ENCODE assay signal across 16 cellular contexts in genomic region chr20:21183722-21184121, GRCh38. TPM values are rescaled to one million over a fixed set of nuclear protein-coding genes. Genes with fewer than 3 reads are reported as not detected.
DNase-seq lines count a peak whose midpoint lies in the region; ATAC-seq and TF ChIP-seq lines count a peak whose summit lies in the region.
"Had no signal": no experiment of that assay in that cellular context is flagged by ENCODE, and none has a peak within 500 bp of the region (broad histone marks: within the 10 kb centered on the region; RNA-seq: fewer than 3 reads in every experiment).

No MANE protein-coding gene starts in this region.

- no peaks in the 10 kb centered on the region for H4K20me1 ChIP-seq in H9 (ENCODE audit: control insufficient read depth, insufficient read depth, insufficient read length)

- no peak overlapping the region for H4K5ac ChIP-seq in H9 (ENCODE audit: insufficient read length, low read depth, low read length)

- no peaks in the 10 kb centered on the region for H3K79me1 ChIP-seq in H9 (ENCODE audit: insufficient read depth, low read depth, low read length, poor library complexity, severe bottlenecking)

- H3K27ac Mint-ChIP-seq in H9, result peak overlapping the region in 1 of 3 experiments; percentile 95; a peak in 2 of 7 replicates
- H3K27ac Mint-ChIP-seq: activated T-helper 17 cell treated with anti-CD3 and anti-CD28 coated beads, Interleukin-2, amount 50 U/mL, for 72 hours; nephron had no signal

- no peak overlapping the region for H3K18ac ChIP-seq in H9 (ENCODE audit: insufficient read length, low read depth, low read length)

- H3K4me1 Mint-ChIP-seq in H9, result peaks cover 53 to 55% of the 10 kb centered on the region in 2 experiments
- H3K4me1 Mint-ChIP-seq: activated T-helper 17 cell treated with anti-CD3 and anti-CD28 coated beads, Interleukin-2, amount 50 U/mL, for 72 hours; nephron had no signal

- H2BK15ac ChIP-seq in H9 (ENCODE audit: low read depth, low read length), result no peak overlapping the region

- peaks cover 0 to 2% of the 10 kb centered on the region in 2 experiments; a peak in 4 of 5 replicates for H3K9me3 Mint-ChIP-seq in H9
- H3K9me3 Mint-ChIP-seq: activated T-helper 17 cell treated with anti-CD3 and anti-CD28 coated beads, Interleukin-2, amount 50 U/mL, for 72 hours had no signal

- H3K27me3 Mint-ChIP-seq in H9 (ENCODE audit: low read depth), result no peaks in the 10 kb centered on the region
- H3K27me3 Mint-ChIP-seq: activated T-helper 17 cell treated with anti-CD3 and anti-CD28 coated beads, Interleukin-2, amount 50 U/mL, for 72 hours had no signal

- H3K27ac ChIP-seq in left ventricle myocardium inferior (replicated peaks), result peak overlapping the region; percentile 13
- peak overlapping the region; percentile 14; the same call in 1 of the 2 replicates for H3K27ac ChIP-seq in SK-N-MC
- H3K27ac ChIP-seq in vagina, result peak overlapping the region; percentile 87
- H3K27ac ChIP-seq in H9 (ENCODE audit: insufficient read length, low read depth, low read length), result no peak overlapping the region
- H3K27ac ChIP-seq: body of pancreas had no signal

- TF ChIP-seq POLR2A in vagina (IDR thresholded peaks at IDR 0.05), result no peak

- peaks cover 2 to 16% (median 5%) of the 10 kb centered on the region in 3 experiments for H3K36me3 Mint-ChIP-seq in H9 (ENCODE audit: insufficient read depth in 1 of 3, low read depth in 3 of 3)

- H3K23ac ChIP-seq in H9 (ENCODE audit: insufficient read length, low read depth, low read length), result no peak overlapping the region

- intact Hi-C loops in left ventricle myocardium inferior (cut with micrococcal nuclease) (no loop called here), Right ventricle myocardium inferior (cut with DNase I) (no loop called here), vagina (cut with DNase I) (no loop called here)

- H3K14ac ChIP-seq in H9 (ENCODE audit: insufficient read depth, low read length), result no peak overlapping the region

- no peak overlapping the region for H3T11ph ChIP-seq in H9 (ENCODE audit: low read length)

- no peak overlapping the region for H2BK5ac ChIP-seq in H9 (ENCODE audit: insufficient read length, low read length)

- no peak overlapping the region for H2AFZ ChIP-seq in H9 (ENCODE audit: low read length)

- DNase-seq in left ventricle myocardium inferior (no peak), Right ventricle myocardium inferior (ENCODE audit: missing footprints) (no peak), SK-N-MC (ENCODE audit: low read depth, low spot score) (no peak), glomerular visceral epithelial cell (ENCODE audit: extremely low spot score) (peak; percentile 66), vagina (ENCODE audit: extremely low spot score in 2 of 2) (no peak), H9 (no peak), T-helper 1 cell (no peak)
- DNase-seq: activated CD4-positive, alpha-beta T cell treated with anti-CD3 and anti-CD28 coated beads, Interleukin-2, amount 50 U/mL, for 48 hours; body of pancreas; Calu3; effector CD4-positive, alpha-beta T cell; NCI-H2171; T-helper 2 cell had no signal

- no peaks in the 10 kb centered on the region for H3K9me3 ChIP-seq in left ventricle myocardium inferior (replicated peaks)
- H3K9me3 ChIP-seq in SK-N-MC (ENCODE audit: low read depth, low read length), result no peaks in the 10 kb centered on the region
- no peaks in the 10 kb centered on the region for H3K9me3 ChIP-seq in vagina
- no peaks in the 10 kb centered on the region for H3K9me3 ChIP-seq in H9 (ENCODE audit: control insufficient read depth, low read depth, low read length)
- H3K9me3 ChIP-seq: body of pancreas had no signal

- H4K91ac ChIP-seq in H9 (ENCODE audit: insufficient read length, low read depth, low read length), result no peak overlapping the region

- H3K4ac ChIP-seq in H9 (ENCODE audit: low read depth, low read length), result no peak overlapping the region

- H3K9ac ChIP-seq in SK-N-MC (ENCODE audit: insufficient read length) (peak overlapping the region; percentile 26), H9 (ENCODE audit: extremely low read depth, insufficient read length, low read length) (no peak overlapping the region)

- no peak overlapping the region for H3K4me2 ChIP-seq in H9 (ENCODE audit: insufficient read depth, insufficient read length, low read length)

- no peak overlapping the region for H2BK120ac ChIP-seq in H9 (ENCODE audit: low read depth, low read length, poor library complexity, severe bottlenecking)

- no peak overlapping the region for H3K56ac ChIP-seq in H9 (ENCODE audit: insufficient read length, low read depth, low read length)

- no peak overlapping the region for H4K8ac ChIP-seq in H9 (replicated peaks; ENCODE audit: insufficient read length, low read depth, low read length)

- H3K36me3 ChIP-seq in left ventricle myocardium inferior (no peaks in the 10 kb centered on the region), SK-N-MC (ENCODE audit: insufficient read depth, low read length) (no peaks in the 10 kb centered on the region), vagina (no peaks in the 10 kb centered on the region)

- TF ChIP-seq CTCF in left ventricle myocardium inferior (IDR thresholded peaks at IDR 0.05; ENCODE audit: borderline replicate concordance) (no peak), vagina (IDR thresholded peaks at IDR 0.05) (no peak), H9 (conservative IDR thresholded peaks at IDR 0.05) (no peak)

- WGBS in H9 (ENCODE audit: extremely low coverage, insufficient read length, low lambda C conversion rate), result no CpG with 5 or more reads among the region's 2 CpGs

- H3K4me1 ChIP-seq in left ventricle myocardium inferior (peaks cover 25% of the 10 kb centered on the region), vagina (peaks cover 48% of the 10 kb centered on the region), H9 (ENCODE audit: insufficient read depth, low read length) (peaks cover 13% of the 10 kb centered on the region; the same call in 1 of the 2 replicates)
- H3K4me1 ChIP-seq: body of pancreas had no signal

- ATAC-seq in Right ventricle myocardium inferior (no peak), HG03457 (IDR thresholded peaks at IDR 0.05; ENCODE audit: unreplicated experiment) (no peak)
- ATAC-seq: activated T-helper 17 cell treated with anti-CD3 and anti-CD28 coated beads, Interleukin-2, amount 50 U/mL, for 72 hours; body of pancreas had no signal

- no peak overlapping the region for H2BK20ac ChIP-seq in H9 (ENCODE audit: low read depth, low read length, poor library complexity, severe bottlenecking)

- H3K79me2 ChIP-seq in H9 (ENCODE audit: insufficient read depth, low read length), result no peaks in the 10 kb centered on the region; the same call in 1 of the 2 replicates

- H3K4me3 Mint-ChIP-seq in H9, result no peak overlapping the region
- H3K4me3 Mint-ChIP-seq: activated T-helper 17 cell treated with anti-CD3 and anti-CD28 coated beads, Interleukin-2, amount 50 U/mL, for 72 hours; nephron had no signal

- no peak overlapping the region for H2AK5ac ChIP-seq in H9 (ENCODE audit: insufficient read length, low read length)

- H3K4me3 ChIP-seq in left ventricle myocardium inferior (no peak overlapping the region), SK-N-MC (peak overlapping the region; percentile 7; the same call in 1 of the 2 replicates), vagina (no peak overlapping the region)
- H3K4me3 ChIP-seq: body of pancreas had no signal

- no peak overlapping the region for H2BK12ac ChIP-seq in H9 (ENCODE audit: insufficient read length, low read depth, low read length)

- H3K27me3 ChIP-seq in left ventricle myocardium inferior (ENCODE audit: low read depth) (no peaks in the 10 kb centered on the region), vagina (no peaks in the 10 kb centered on the region), H9 (ENCODE audit: insufficient read depth, low read length) (no peaks in the 10 kb centered on the region)
- H3K27me3 ChIP-seq: body of pancreas had no signal

- H3K23me2 ChIP-seq in H9 (ENCODE audit: insufficient read length, low read depth, low read length, poor library complexity, severe bottlenecking), result no peaks in the 10 kb centered on the region

RNA-seq across cellular contexts. Expression of gene KIZ, which starts 57.8 kb away (rescaled TPM):
- total RNA-seq in left ventricle myocardium inferior (42.3 TPM), Right ventricle myocardium inferior (28.0 TPM), vagina (25.0 TPM), H9 (2021) (29.3 and 41.0 TPM in 2 replicates)
